In the genomic region with DNA sequence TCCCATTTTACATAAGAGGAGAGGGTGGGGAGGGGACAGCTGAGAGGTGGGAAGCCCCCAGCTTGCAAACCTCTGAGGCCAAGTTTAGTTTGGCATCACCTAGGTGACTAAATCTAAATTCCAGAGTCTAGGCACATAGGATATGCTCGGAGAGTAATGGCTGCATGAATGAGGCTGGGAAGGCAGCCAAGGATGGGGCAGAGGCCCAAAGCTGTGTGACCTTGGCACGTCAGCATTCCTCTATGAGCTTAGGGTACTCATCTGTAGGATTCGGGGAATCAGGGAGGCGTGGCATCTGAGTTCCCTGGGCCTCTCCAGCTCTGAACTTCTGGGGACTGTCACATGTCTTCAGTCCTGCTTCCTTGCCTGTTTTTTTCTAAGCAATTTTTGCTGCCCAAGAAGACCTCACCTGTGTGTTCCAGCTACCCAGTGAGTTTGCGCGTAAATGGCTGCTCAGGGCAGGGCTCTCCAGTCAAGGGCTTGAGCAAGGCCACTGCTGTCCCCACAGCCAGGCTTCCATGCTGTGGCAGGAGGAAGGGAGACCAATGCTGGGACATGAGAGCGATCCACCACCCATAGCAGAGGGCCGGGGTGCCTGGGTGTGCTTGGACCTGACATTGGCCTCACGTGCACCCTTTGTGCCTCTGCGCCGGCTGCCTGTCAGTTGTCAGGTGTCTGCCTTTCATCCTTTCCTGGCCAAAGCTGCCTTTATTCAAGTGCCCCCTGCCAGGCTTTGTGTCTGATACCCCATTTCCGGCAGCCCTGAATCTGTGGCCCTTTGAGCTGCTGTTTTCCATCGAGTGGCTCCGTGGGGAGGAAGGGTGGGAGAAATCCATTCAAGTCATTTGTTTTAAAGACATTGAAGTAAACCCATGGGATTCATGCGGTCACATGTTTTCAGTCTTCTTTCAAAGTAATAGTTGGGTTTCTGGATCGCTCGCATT, we compare ENCODE assay signal across 10 cellular contexts. TPM values are rescaled to one million over a fixed set of nuclear protein-coding genes. Genes with fewer than 3 reads are reported as not detected.
DNase-seq lines count a peak whose midpoint lies in the region; ATAC-seq and TF ChIP-seq lines count a peak whose summit lies in the region.
"Had no signal": no experiment of that assay in that cellular context is flagged by ENCODE, and none has a peak within 500 bp of the region (broad histone marks: within the 10 kb centered on the region; RNA-seq: fewer than 3 reads in every experiment).

No MANE protein-coding gene starts in this region.

- H3K27me3 ChIP-seq in HUES64 (ENCODE audit: insufficient read depth, low read length) (no peaks in the 10 kb centered on the region), suprapubic skin (no peaks in the 10 kb centered on the region), endodermal cell (ENCODE audit: control insufficient read depth, insufficient read depth, low read length, poor library complexity, severe bottlenecking) (no peaks in the 10 kb centered on the region)
- H3K27me3 ChIP-seq: SJCRH30 had no signal

- no peaks in the 10 kb centered on the region for H3K27me3 Mint-ChIP-seq in endodermal cell (ENCODE audit: insufficient read depth)
- H3K27me3 Mint-ChIP-seq in natural killer cell treated with Interleukin-12 subunit alpha and Interleukin-12 subunit beta and Interleukin-15 and Interleukin-18, amount 100 ng/mL, for 72 hours = peaks cover 0 to 2% of the 10 kb centered on the region in 2 donors

- H3K9me3 ChIP-seq in HUES64 (ENCODE audit: insufficient read depth, low read depth, low read length) (no peaks in the 10 kb centered on the region), suprapubic skin (no peaks in the 10 kb centered on the region), endodermal cell (ENCODE audit: control insufficient read depth, low read length) (no peaks in the 10 kb centered on the region)
- H3K9me3 ChIP-seq: SJCRH30 had no signal

- no peak for DNase-seq in RWPE1 (ENCODE audit: low spot score)
- DNase-seq in kidney glomerular epithelial cell (lab: John Stamatoyannopoulos, UW) = peak; percentile 34
- DNase-seq in suprapubic skin (ENCODE audit: low spot score in 2 of 2) = no peak
- no peak for DNase-seq in endodermal cell
- DNase-seq in natural killer cell treated with Interleukin-12 subunit alpha and Interleukin-12 subunit beta and Interleukin-15 and Interleukin-18, amount 100 ng/mL, for 72 hours (ENCODE audit: low spot score) = no peak
- DNase-seq: activated CD4-positive, alpha-beta T cell treated with anti-CD3 and anti-CD28 coated beads, Interleukin-2, amount 50 U/mL, for 4 hours; activated naive CD8-positive, alpha-beta T cell treated with anti-CD3 and anti-CD28 coated beads, Interleukin-2, amount 10 ng/mL, durations not matched to agents 7 days and 5 days; SJCRH30 had no signal

- no peak overlapping the region for H3K4me3 Mint-ChIP-seq in endodermal cell
- no peak overlapping the region for H3K4me3 Mint-ChIP-seq in natural killer cell treated with Interleukin-12 subunit alpha and Interleukin-12 subunit beta and Interleukin-15 and Interleukin-18, amount 100 ng/mL, for 72 hours
- H3K4me3 Mint-ChIP-seq: activated naive CD8-positive, alpha-beta T cell treated with anti-CD3 and anti-CD28 coated beads, Interleukin-2, amount 10 ng/mL, durations not matched to agents 7 days and 5 days had no signal

- no peak for TF ChIP-seq POLR2A in suprapubic skin (IDR thresholded peaks at IDR 0.05)

- 67% methylated on average over 17 of the region's 17 CpGs for WGBS in HUES64
- WGBS in suprapubic skin = 87% methylated on average over 17 of the region's 17 CpGs
- 82 to 86% methylated on average over 12 to 17 of the region's 17 CpGs for WGBS in endodermal cell (ENCODE audit: insufficient coverage in 1 of 2, insufficient read length in 1 of 2), 2 experiments

- H3K4me1 ChIP-seq in HUES64 (ENCODE audit: insufficient read depth, low read length) (peaks cover 32% of the 10 kb centered on the region), suprapubic skin (peaks cover 55% of the 10 kb centered on the region), endodermal cell (ENCODE audit: control insufficient read depth, insufficient read depth, low read length) (peaks cover 5% of the 10 kb centered on the region)
- H3K4me1 ChIP-seq: SJCRH30 had no signal

- H3K4me3 ChIP-seq in HUES64 (ENCODE audit: low read length) (no peak overlapping the region), suprapubic skin (no peak overlapping the region), endodermal cell (ENCODE audit: low read length) (no peak overlapping the region)
- H3K4me3 ChIP-seq: SJCRH30 had no signal

- no peak overlapping the region for H3K27ac Mint-ChIP-seq in endodermal cell
- no peak overlapping the region for H3K27ac Mint-ChIP-seq in natural killer cell treated with Interleukin-12 subunit alpha and Interleukin-12 subunit beta and Interleukin-15 and Interleukin-18, amount 100 ng/mL, for 72 hours
- H3K27ac Mint-ChIP-seq: activated naive CD8-positive, alpha-beta T cell treated with anti-CD3 and anti-CD28 coated beads, Interleukin-2, amount 10 ng/mL, durations not matched to agents 7 days and 5 days had no signal

- H3K36me3 Mint-ChIP-seq in endodermal cell (ENCODE audit: low read depth) = no peaks in the 10 kb centered on the region
- no peaks in the 10 kb centered on the region for H3K36me3 Mint-ChIP-seq in natural killer cell treated with Interleukin-12 subunit alpha and Interleukin-12 subunit beta and Interleukin-15 and Interleukin-18, amount 100 ng/mL, for 72 hours
- H3K36me3 Mint-ChIP-seq: activated naive CD8-positive, alpha-beta T cell treated with anti-CD3 and anti-CD28 coated beads, Interleukin-2, amount 10 ng/mL, durations not matched to agents 7 days and 5 days had no signal

- H3K9ac ChIP-seq in HUES64 (ENCODE audit: low read depth, low read length) (no peak overlapping the region), endodermal cell (ENCODE audit: extremely low read depth, low read length, poor library complexity, severe bottlenecking) (no peak overlapping the region)

- no peaks in the 10 kb centered on the region for H3K9me3 Mint-ChIP-seq in endodermal cell
- no peaks in the 10 kb centered on the region for H3K9me3 Mint-ChIP-seq in natural killer cell treated with Interleukin-12 subunit alpha and Interleukin-12 subunit beta and Interleukin-15 and Interleukin-18, amount 100 ng/mL, for 72 hours
- H3K9me3 Mint-ChIP-seq: activated naive CD8-positive, alpha-beta T cell treated with anti-CD3 and anti-CD28 coated beads, Interleukin-2, amount 10 ng/mL, durations not matched to agents 7 days and 5 days had no signal

- TF ChIP-seq EP300 in suprapubic skin (IDR thresholded peaks at IDR 0.05) = no peak

- CTCF ChIA-PET in RWPE1 (lab: Yijun Ruan, JAX) = interaction anchor here (1.3 to 1.4 kb wide), 2 partner anchors 10 to 13 kb away, joined by 3 to 6 read pairs; no protein-coding TSS in a partner anchor

- POLR2A ChIA-PET in RWPE1 (lab: Yijun Ruan, JAX; ENCODE audit: low non-redundant PET) = no interaction called here

- H3K36me3 ChIP-seq in HUES64 (ENCODE audit: insufficient read depth, low read length) (no peaks in the 10 kb centered on the region), suprapubic skin (no peaks in the 10 kb centered on the region), endodermal cell (ENCODE audit: control insufficient read depth, insufficient read depth, low read length) (no peaks in the 10 kb centered on the region)
- H3K36me3 ChIP-seq: SJCRH30 had no signal

- peaks cover 36% of the 10 kb centered on the region for H3K4me1 Mint-ChIP-seq in endodermal cell
- H3K4me1 Mint-ChIP-seq in natural killer cell treated with Interleukin-12 subunit alpha and Interleukin-12 subunit beta and Interleukin-15 and Interleukin-18, amount 100 ng/mL, for 72 hours (ENCODE audit: low read depth in 2 of 2) = peaks cover 15 to 19% of the 10 kb centered on the region in 2 donors

- H3K27ac ChIP-seq in HUES64 (ENCODE audit: low read depth, low read length) (peak overlapping the region; percentile 43; the same call in 1 of the 2 replicates), RWPE1 (peak overlapping the region; percentile 96), suprapubic skin (peak overlapping the region; percentile 90), endodermal cell (ENCODE audit: low read depth, low read length) (no peak overlapping the region)
- H3K27ac ChIP-seq: SJCRH30 had no signal

- ATAC-seq in HG03571 (IDR thresholded peaks at IDR 0.05; ENCODE audit: unreplicated experiment) = no peak
- no peak for ATAC-seq in natural killer cell treated with Interleukin-12 subunit alpha and Interleukin-12 subunit beta and Interleukin-15 and Interleukin-18, amount 100 ng/mL, for 72 hours

- TF ChIP-seq CTCF in RWPE1 (conservative IDR thresholded peaks at IDR 0.05; ENCODE audit: low read depth) (no peak), suprapubic skin (IDR thresholded peaks at IDR 0.05) (no peak), endodermal cell (conservative IDR thresholded peaks at IDR 0.05) (no peak)

RNA-seq across cellular contexts. Expression of gene DAGLA, which starts 14.0 kb away (rescaled TPM):
- 4.6 TPM for polyA plus RNA-seq in HUES64 (2013, experiment 1 of 2)
- polyA plus RNA-seq in HUES64 (2013, experiment 2 of 2) = 5.0 TPM
- total RNA-seq in suprapubic skin (1 to 10 TPM in 1 of 4 donors, under 1 TPM in 3; 0.64 to 1.2 (median 0.87) TPM), endodermal cell (1 to 10 TPM; 5.6 to 8.7 TPM)
- polyA plus RNA-seq in endodermal cell (2013, experiment 1 of 2) = 6.4 TPM
- 5.5 TPM for polyA plus RNA-seq in endodermal cell (2013, experiment 2 of 2)
- total RNA-seq in natural killer cell treated with Interleukin-12 subunit alpha and Interleukin-12 subunit beta and Interleukin-15 and Interleukin-18, amount 100 ng/mL, for 72 hours = under 1 TPM; 0.08 to 0.10 TPM

RNA-seq across cellular contexts. Expression of gene MYRF, which starts 58.3 kb away (rescaled TPM):
- polyA plus RNA-seq in HUES64 (2013, experiment 1 of 2) = 3.8 TPM
- polyA plus RNA-seq in HUES64 (2013, experiment 2 of 2) = 4.8 TPM
- total RNA-seq in suprapubic skin = 1 to 10 TPM in 1 of 4 donors, under 1 TPM in 3; 0.24 to 2.8 (median 0.83) TPM
- 10 to 100 TPM; 30.3 to 61.7 TPM for total RNA-seq in endodermal cell
- 16.6 TPM for polyA plus RNA-seq in endodermal cell (2013, experiment 1 of 2)
- polyA plus RNA-seq in endodermal cell (2013, experiment 2 of 2) = 14.9 TPM
- total RNA-seq in natural killer cell treated with Interleukin-12 subunit alpha and Interleukin-12 subunit beta and Interleukin-15 and Interleukin-18, amount 100 ng/mL, for 72 hours = 1 to 10 TPM; 3.7 to 5.5 TPM

Comparison
In these comparisons a context has a peak if more than half of its experiments do, and no peak if none do; other contexts are left out.
1. RNA of gene MYRF, which starts 58.3 kb away (total RNA-seq): 30.3 to 61.7 TPM in endodermal cell; 3.7 to 5.5 TPM in natural killer cell treated with Interleukin-12 subunit alpha and Interleukin-12 subunit beta and Interleukin-15 and Interleukin-18, amount 100 ng/mL, for 72 hours and 0.24 to 2.8 TPM in suprapubic skin; every median in the first group is over 4 times any median in the second.